ENCODE assay signal across 8 cellular contexts in genomic region chr16:78705694-78706093, GRCh38.
DNase-seq lines count a peak whose midpoint lies in the region; ATAC-seq and TF ChIP-seq lines count a peak whose summit lies in the region.

No MANE protein-coding gene starts in this region.

- H3K36me3 Mint-ChIP-seq in chondrocyte (ENCODE audit: low read depth), result no peaks in the 10 kb centered on the region
- no peaks in the 10 kb centered on the region for H3K36me3 Mint-ChIP-seq in progenitor cell of endocrine pancreas (ENCODE audit: insufficient read depth)

- H3K79me2 ChIP-seq in SK-N-SH (ENCODE audit: insufficient read depth), result no peaks in the 10 kb centered on the region

- 74% methylated on average over 2 of the region's 2 CpGs for WGBS in SK-N-SH (ENCODE audit: low lambda C conversion rate)

- CTCF ChIA-PET in SK-N-SH (lab: Yijun Ruan, JAX), result interaction anchor here (0.8 to 1.7 kb wide), 5 partner anchors 10 to 219 kb away, joined by 3 to 6 read pairs (median 3); no protein-coding TSS in a partner anchor

- H3K9me2 ChIP-seq in SK-N-SH, result no peaks in the 10 kb centered on the region

- TF ChIP-seq EP300 in SK-N-SH (IDR thresholded peaks at IDR 0.05; ENCODE audit: borderline replicate concordance in 1 of 2, low read depth in 1 of 2, low read length in 1 of 2), result no peak

- H3K4me3 Mint-ChIP-seq in chondrocyte (ENCODE audit: unreplicated experiment), result no peak overlapping the region
- H3K4me3 Mint-ChIP-seq in progenitor cell of endocrine pancreas (ENCODE audit: low read depth), result no peak overlapping the region

- TF ChIP-seq CTCF in SK-N-SH (IDR thresholded peaks at IDR 0.05), result peak; percentile 28; the same call in 1 of the 2 replicates
- TF ChIP-seq CTCF in chondrocyte (IDR thresholded peaks at IDR 0.05), result peak; percentile 70
- peak; percentile 57 for TF ChIP-seq CTCF in progenitor cell of endocrine pancreas (IDR thresholded peaks at IDR 0.05; ENCODE audit: unreplicated experiment)

- peak; percentile 4 for DNase-seq in SK-N-SH
- peak; percentile 9 for DNase-seq in MV-4-11 (lab: John Stamatoyannopoulos, UW)
- no peak for DNase-seq in chondrocyte (ENCODE audit: low spot score)
- no peak for DNase-seq in progenitor cell of endocrine pancreas (ENCODE audit: low spot score, unreplicated experiment)
- no peak for DNase-seq in NCI-H2196 treated with DMSO at 0.1 percent for 48 hours (lab: John Stamatoyannopoulos, UW; ENCODE audit: unreplicated experiment)
- DNase-seq in cerebellum (ENCODE audit: low spot score), result no peak

- POLR2A ChIA-PET in SK-N-SH (lab: Yijun Ruan, JAX), result no interaction called here

- no peak overlapping the region for H3K27ac ChIP-seq in SK-N-SH (ENCODE audit: low read depth in 2 of 2, low read length in 1 of 2)

- no peak overlapping the region for H2AFZ ChIP-seq in SK-N-SH (ENCODE audit: low read depth)

- no peak overlapping the region for H3K4me2 ChIP-seq in SK-N-SH

- no peak overlapping the region; a peak in 1 of 4 replicates for H3K4me3 ChIP-seq in SK-N-SH (ENCODE audit: low read depth in 2 of 2, low read length in 1 of 2)

- no peaks in the 10 kb centered on the region for H3K27me3 ChIP-seq in SK-N-SH (ENCODE audit: insufficient read depth)

- no peaks in the 10 kb centered on the region for H3F3A ChIP-seq in SK-N-SH (replicated peaks; ENCODE audit: insufficient read depth)

- ATAC-seq in SK-N-SH treated with all-trans-retinoic acid at 6 μM for 48 hours (no peak), HG02610 (IDR thresholded peaks at IDR 0.05; ENCODE audit: unreplicated experiment) (no peak)

- H3K4me1 ChIP-seq in SK-N-SH (ENCODE audit: control insufficient read depth in 1 of 2, insufficient read depth in 2 of 2, low read depth in 1 of 2, low read length in 1 of 2), result no peaks in the 10 kb centered on the region; a peak in 1 of 4 replicates

- H3K9me3 Mint-ChIP-seq in chondrocyte (ENCODE audit: low read depth) (peaks cover 3% of the 10 kb centered on the region), progenitor cell of endocrine pancreas (ENCODE audit: low read depth) (peaks cover 2% of the 10 kb centered on the region)

- H3K27me3 Mint-ChIP-seq in chondrocyte (ENCODE audit: low read depth) (no peaks in the 10 kb centered on the region), progenitor cell of endocrine pancreas (no peaks in the 10 kb centered on the region)

- peak; percentile 44; the same call in 1 of the 2 replicates for TF ChIP-seq RAD21 in SK-N-SH (IDR thresholded peaks at IDR 0.05; ENCODE audit: low read length)

- H3K9me3 ChIP-seq in SK-N-SH, result no peaks in the 10 kb centered on the region

- H3K27ac Mint-ChIP-seq in chondrocyte (ENCODE audit: unreplicated experiment), result no peak overlapping the region
- H3K27ac Mint-ChIP-seq in progenitor cell of endocrine pancreas, result no peak overlapping the region

- no peaks in the 10 kb centered on the region for H3K36me3 ChIP-seq in SK-N-SH (replicated peaks in 1 of 2; ENCODE audit: control insufficient read depth in 1 of 2, insufficient read depth in 2 of 2, low read length in 1 of 2)

- H3K4me1 Mint-ChIP-seq in chondrocyte (ENCODE audit: low read depth) (peaks cover 5% of the 10 kb centered on the region), progenitor cell of endocrine pancreas (ENCODE audit: low read depth) (no peaks in the 10 kb centered on the region)

- no peak overlapping the region for H3K9ac ChIP-seq in SK-N-SH

- no peaks in the 10 kb centered on the region for H4K20me1 ChIP-seq in SK-N-SH (ENCODE audit: insufficient read depth)

TF ChIP-seq in SK-N-SH, 30 proteins besides CTCF, POLR2A, EP300 and RAD21:
- TF ChIP-seq CHD2 (IDR thresholded peaks at IDR 0.05; ENCODE audit: low read length, partially characterized antibody), result no peak
- no peak for TF ChIP-seq EZH2phosphoT487 (IDR thresholded peaks at IDR 0.05; ENCODE audit: borderline replicate concordance, low read depth)
- no peak for TF ChIP-seq JUND (IDR thresholded peaks at IDR 0.05)
- TF ChIP-seq FOSL2 (IDR thresholded peaks at IDR 0.05; ENCODE audit: borderline replicate concordance, low read depth), result no peak
- TF ChIP-seq TCF12 (IDR thresholded peaks at IDR 0.05), result no peak
- TF ChIP-seq MEF2A (IDR thresholded peaks at IDR 0.05; ENCODE audit: borderline replicate concordance, low read depth), result no peak
- no peak for TF ChIP-seq TEAD4 (IDR thresholded peaks at IDR 0.05; ENCODE audit: borderline replicate concordance, insufficient read depth)
- TF ChIP-seq NRF1 (IDR thresholded peaks at IDR 0.05; ENCODE audit: low read depth, low read length), result no peak
- TF ChIP-seq, protein P1, sequence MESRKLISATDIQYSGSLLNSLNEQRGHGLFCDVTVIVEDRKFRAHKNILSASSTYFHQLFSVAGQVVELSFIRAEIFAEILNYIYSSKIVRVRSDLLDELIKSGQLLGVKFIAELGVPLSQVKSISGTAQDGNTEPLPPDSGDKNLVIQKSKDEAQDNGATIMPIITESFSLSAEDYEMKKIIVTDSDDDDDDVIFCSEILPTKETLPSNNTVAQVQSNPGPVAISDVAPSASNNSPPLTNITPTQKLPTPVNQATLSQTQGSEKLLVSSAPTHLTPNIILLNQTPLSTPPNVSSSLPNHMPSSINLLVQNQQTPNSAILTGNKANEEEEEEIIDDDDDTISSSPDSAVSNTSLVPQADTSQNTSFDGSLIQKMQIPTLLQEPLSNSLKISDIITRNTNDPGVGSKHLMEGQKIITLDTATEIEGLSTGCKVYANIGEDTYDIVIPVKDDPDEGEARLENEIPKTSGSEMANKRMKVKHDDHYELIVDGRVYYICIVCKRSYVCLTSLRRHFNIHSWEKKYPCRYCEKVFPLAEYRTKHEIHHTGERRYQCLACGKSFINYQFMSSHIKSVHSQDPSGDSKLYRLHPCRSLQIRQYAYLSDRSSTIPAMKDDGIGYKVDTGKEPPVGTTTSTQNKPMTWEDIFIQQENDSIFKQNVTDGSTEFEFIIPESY (IDR thresholded peaks at IDR 0.05; ENCODE audit: borderline replicate concordance, low read depth), result no peak
- TF ChIP-seq GABPA (IDR thresholded peaks at IDR 0.05; ENCODE audit: low read depth), result no peak
- TF ChIP-seq RFX5 (IDR thresholded peaks at IDR 0.05; ENCODE audit: low read length), result no peak
- no peak for TF ChIP-seq USF1 (IDR thresholded peaks at IDR 0.05; ENCODE audit: borderline replicate concordance, low read depth)
- no peak for TF ChIP-seq FOXJ3 (CRISPR knock-in tag; IDR thresholded peaks at IDR 0.05)
- no peak for TF ChIP-seq GATA2 (CRISPR knock-in tag; IDR thresholded peaks at IDR 0.05)
- TF ChIP-seq POLR2AphosphoS5 (IDR thresholded peaks at IDR 0.05; ENCODE audit: low read depth, low read length), result no peak
- no peak for TF ChIP-seq RXRA (IDR thresholded peaks at IDR 0.05; ENCODE audit: borderline replicate concordance, low read depth)

TF ChIP-seq in SK-N-SH treated with all-trans-retinoic acid at 6 μM for 48 hours, 23 proteins besides CTCF, POLR2A, EP300 and RAD21 (continues in another document):
- TF ChIP-seq ZFP3 (CRISPR knock-in tag; IDR thresholded peaks at IDR 0.05) (no peak), SNAI2 (CRISPR knock-in tag; IDR thresholded peaks at IDR 0.05) (no peak), ISL1 (CRISPR knock-in tag; IDR thresholded peaks at IDR 0.05) (no peak), ZFP30 (CRISPR knock-in tag; IDR thresholded peaks at IDR 0.05) (no peak), BACH2 (CRISPR knock-in tag; IDR thresholded peaks at IDR 0.05; ENCODE audit: borderline replicate concordance) (no peak), PPARA (CRISPR knock-in tag; IDR thresholded peaks at IDR 0.05; ENCODE audit: borderline replicate concordance) (no peak), RARB (CRISPR knock-in tag; IDR thresholded peaks at IDR 0.05) (no peak), GLIS3 (CRISPR knock-in tag; IDR thresholded peaks at IDR 0.05) (no peak), TOX (CRISPR knock-in tag; IDR thresholded peaks at IDR 0.05; ENCODE audit: borderline replicate concordance) (no peak)
- TF ChIP-seq, protein P2, sequence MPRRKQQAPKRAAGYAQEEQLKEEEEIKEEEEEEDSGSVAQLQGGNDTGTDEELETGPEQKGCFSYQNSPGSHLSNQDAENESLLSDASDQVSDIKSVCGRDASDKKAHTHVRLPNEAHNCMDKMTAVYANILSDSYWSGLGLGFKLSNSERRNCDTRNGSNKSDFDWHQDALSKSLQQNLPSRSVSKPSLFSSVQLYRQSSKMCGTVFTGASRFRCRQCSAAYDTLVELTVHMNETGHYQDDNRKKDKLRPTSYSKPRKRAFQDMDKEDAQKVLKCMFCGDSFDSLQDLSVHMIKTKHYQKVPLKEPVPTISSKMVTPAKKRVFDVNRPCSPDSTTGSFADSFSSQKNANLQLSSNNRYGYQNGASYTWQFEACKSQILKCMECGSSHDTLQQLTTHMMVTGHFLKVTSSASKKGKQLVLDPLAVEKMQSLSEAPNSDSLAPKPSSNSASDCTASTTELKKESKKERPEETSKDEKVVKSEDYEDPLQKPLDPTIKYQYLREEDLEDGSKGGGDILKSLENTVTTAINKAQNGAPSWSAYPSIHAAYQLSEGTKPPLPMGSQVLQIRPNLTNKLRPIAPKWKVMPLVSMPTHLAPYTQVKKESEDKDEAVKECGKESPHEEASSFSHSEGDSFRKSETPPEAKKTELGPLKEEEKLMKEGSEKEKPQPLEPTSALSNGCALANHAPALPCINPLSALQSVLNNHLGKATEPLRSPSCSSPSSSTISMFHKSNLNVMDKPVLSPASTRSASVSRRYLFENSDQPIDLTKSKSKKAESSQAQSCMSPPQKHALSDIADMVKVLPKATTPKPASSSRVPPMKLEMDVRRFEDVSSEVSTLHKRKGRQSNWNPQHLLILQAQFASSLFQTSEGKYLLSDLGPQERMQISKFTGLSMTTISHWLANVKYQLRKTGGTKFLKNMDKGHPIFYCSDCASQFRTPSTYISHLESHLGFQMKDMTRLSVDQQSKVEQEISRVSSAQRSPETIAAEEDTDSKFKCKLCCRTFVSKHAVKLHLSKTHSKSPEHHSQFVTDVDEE (CRISPR knock-in tag; IDR thresholded peaks at IDR 0.05), result no peak
- TF ChIP-seq, protein P3, sequence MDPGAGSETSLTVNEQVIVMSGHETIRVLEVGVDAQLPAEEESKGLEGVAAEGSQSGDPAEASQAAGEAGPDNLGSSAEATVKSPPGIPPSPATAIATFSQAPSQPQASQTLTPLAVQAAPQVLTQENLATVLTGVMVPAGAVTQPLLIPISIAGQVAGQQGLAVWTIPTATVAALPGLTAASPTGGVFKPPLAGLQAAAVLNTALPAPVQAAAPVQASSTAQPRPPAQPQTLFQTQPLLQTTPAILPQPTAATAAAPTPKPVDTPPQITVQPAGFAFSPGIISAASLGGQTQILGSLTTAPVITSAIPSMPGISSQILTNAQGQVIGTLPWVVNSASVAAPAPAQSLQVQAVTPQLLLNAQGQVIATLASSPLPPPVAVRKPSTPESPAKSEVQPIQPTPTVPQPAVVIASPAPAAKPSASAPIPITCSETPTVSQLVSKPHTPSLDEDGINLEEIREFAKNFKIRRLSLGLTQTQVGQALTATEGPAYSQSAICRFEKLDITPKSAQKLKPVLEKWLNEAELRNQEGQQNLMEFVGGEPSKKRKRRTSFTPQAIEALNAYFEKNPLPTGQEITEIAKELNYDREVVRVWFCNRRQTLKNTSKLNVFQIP (CRISPR knock-in tag; IDR thresholded peaks at IDR 0.05; ENCODE audit: borderline replicate concordance, low read depth), result no peak

Comparison
In these comparisons a context has a peak if more than half of its experiments do, and no peak if none do; other contexts are left out.
1. DNase-seq: peak in SK-N-SH (single experiment) and MV-4-11 (single experiment); none in chondrocyte (single experiment), progenitor cell of endocrine pancreas (single experiment), NCI-H2196 treated with DMSO at 0.1 percent for 48 hours (single experiment) and cerebellum (single experiment).
2. Peak in every context shown above with its lines, with median percentiles within 50 percentile points of each other: CTCF ChIP-seq.